ENCODE assay signal across 2 cellular contexts in the genomic region with DNA sequence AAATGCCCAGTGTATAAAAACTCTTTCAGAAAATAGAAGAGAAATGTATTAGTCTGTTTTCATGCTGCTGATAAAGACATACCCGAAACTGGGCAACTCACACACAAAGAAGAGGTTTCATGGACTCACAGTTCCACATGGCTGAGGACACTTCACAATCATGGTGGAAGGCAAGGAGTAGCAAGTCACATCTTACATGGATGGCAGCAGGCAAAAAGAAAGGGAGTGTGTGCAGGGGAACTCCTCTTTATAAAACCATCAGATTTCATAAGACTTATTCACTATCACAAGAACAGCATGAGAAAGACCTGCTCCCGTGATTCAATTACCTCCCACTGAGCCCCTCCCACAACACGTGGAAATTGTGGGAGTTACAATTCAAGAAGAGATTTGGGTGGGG.
A peak's percentile ranks its signal among the peaks of the same experiment; 100 is the strongest.
TF ChIP-seq lines count a peak whose summit lies in the region.

No MANE protein-coding gene starts in this region.

TF ChIP-seq in K562, 482 proteins besides CTCF, POLR2A, EP300 and RAD21:
- TF ChIP-seq ZNF431 (CRISPR knock-in tag; IDR thresholded peaks at IDR 0.05): peak; percentile 98
- peak in 1 of 2 experiments; percentile 35; a peak in 1 of 3 replicates for TF ChIP-seq CBX3 (IDR thresholded peaks at IDR 0.05; ENCODE audit: borderline replicate concordance in 1 of 2, low read length in 2 of 2)
TF ChIP-seq in K562: peak in this region for 2; not testable (repeated sequence) for 480.

TF ChIP-seq in HepG2, 621 proteins besides CTCF, POLR2A, EP300 and RAD21:
- TF ChIP-seq ZNF431 (CRISPR knock-in tag; IDR thresholded peaks at IDR 0.05; ENCODE audit: borderline replicate concordance, low read depth): peak; percentile 99
